ENCODE assay signal across 12 cellular contexts in the genomic region with DNA sequence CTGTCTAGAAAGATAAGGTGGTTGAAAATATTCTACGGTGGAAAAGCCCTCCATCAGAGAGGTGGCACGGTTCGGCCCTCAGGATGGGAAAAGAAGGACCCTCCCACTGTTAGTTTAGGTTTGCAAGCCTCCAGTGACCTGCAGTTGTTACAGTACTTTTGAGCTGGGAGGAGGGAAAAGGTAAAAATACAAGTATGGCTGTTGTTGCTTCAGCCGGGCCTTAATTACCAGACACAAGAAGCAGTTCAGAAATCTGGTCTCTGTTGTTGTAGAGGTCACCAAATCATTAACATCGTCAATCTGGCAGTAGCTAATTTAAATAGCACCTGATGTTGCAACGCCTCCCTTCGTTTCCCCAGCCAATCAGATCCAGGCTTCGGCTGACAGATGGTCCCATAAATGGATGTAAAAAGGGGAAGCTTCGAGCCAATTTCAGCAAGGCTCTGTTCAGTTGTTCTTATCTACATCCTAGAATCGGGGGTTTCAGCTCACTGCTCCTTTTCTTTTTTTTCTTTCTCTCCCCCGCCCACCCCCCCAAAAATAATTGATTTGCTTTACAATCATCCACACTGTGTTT. TPM values are rescaled to one million over a fixed set of nuclear protein-coding genes. Genes with fewer than 3 reads are reported as not detected.
DNase-seq lines count a peak whose midpoint lies in the region; ATAC-seq and TF ChIP-seq lines count a peak whose summit lies in the region.
"Had no signal": no experiment of that assay in that cellular context is flagged by ENCODE, and none has a peak within 500 bp of the region (broad histone marks: within the 10 kb centered on the region; RNA-seq: fewer than 3 reads in every experiment).

ELAVL4 (plus strand) TSS at position 424 of the 577 bp plus-strand sequence. CDS start 270 bp downstream, outside the sequence.

- peak; percentile 55 for DNase-seq in NB4 (ENCODE audit: low read depth)
- DNase-seq in OCI-M1 (lab: John Stamatoyannopoulos, UW): peak; percentile 64
- no peak for DNase-seq in stimulated activated CD4-positive, alpha-beta T cell treated with anti-CD3 and anti-CD28 coated beads, Interleukin-1b, Interleukin-23, amount 100 ng/mL, for 48 hours
- DNase-seq in coronary artery (ENCODE audit: low spot score): no peak
- DNase-seq in left ventricle myocardium superior: no peak
- DNase-seq: brain microvascular endothelial cell, NCI-H187 had no signal

- peak within 1 kb of the TSS in 9 of 11 experiments; percentile 28 to 67 (median 48); a peak in 13 of 22 replicates for H3K9ac ChIP-seq in BLaER1 treated with 17β-estradiol and CSF1 and Interleukin-3, amounts not matched to agents 10 nM and 100 nM
- no peak within 1 kb of the TSS for H3K9ac ChIP-seq in iPS-18a (ENCODE audit: low read length)

- intact Hi-C loops in left ventricle myocardium superior (cut with micrococcal nuclease): no loop called here

- no peaks in the 10 kb centered on the region for H4K20me1 ChIP-seq in BLaER1 treated with 17β-estradiol and CSF1 and Interleukin-3, amounts not matched to agents 10 nM and 100 nM

- H3K36me3 ChIP-seq in BLaER1 treated with 17β-estradiol and CSF1 and Interleukin-3, amounts not matched to agents 10 nM and 100 nM: no peaks in the 10 kb centered on the region
- no peaks in the 10 kb centered on the region for H3K36me3 ChIP-seq in iPS-18a (ENCODE audit: control insufficient read depth, low read depth, low read length)
- H3K36me3 ChIP-seq: brain microvascular endothelial cell had no signal

- no peak for ATAC-seq in left ventricle myocardium superior
- no peak for ATAC-seq in GM21381 (IDR thresholded peaks at IDR 0.05; ENCODE audit: unreplicated experiment)

- peak within 1 kb of the TSS; percentile 75 to 94 (median 88) for H3K4me2 ChIP-seq in BLaER1 treated with 17β-estradiol and CSF1 and Interleukin-3, amounts not matched to agents 10 nM and 100 nM

- H3K27ac ChIP-seq in BLaER1 treated with 17β-estradiol and CSF1 and Interleukin-3, amounts not matched to agents 10 nM and 100 nM: peak within 1 kb of the TSS in 9 of 11 experiments; percentile 1 to 74 (median 58); a peak in 17 of 22 replicates
- H3K27ac ChIP-seq in iPS-18a (ENCODE audit: low read length) (no peak within 1 kb of the TSS), coronary artery (no peak within 1 kb of the TSS)
- H3K27ac ChIP-seq: brain microvascular endothelial cell, VCaP had no signal

- peak within 1 kb of the TSS in 9 of 10 experiments; percentile 34 to 59 (median 47); a peak in 13 of 20 replicates for H3K4me3 ChIP-seq in BLaER1 treated with 17β-estradiol and CSF1 and Interleukin-3, amounts not matched to agents 10 nM and 100 nM
- H3K4me3 ChIP-seq in NB4 (ENCODE audit: low read depth, low read length) (no peak within 1 kb of the TSS), iPS-18a (ENCODE audit: low read length) (peak within 1 kb of the TSS; percentile 31), coronary artery (no peak within 1 kb of the TSS)

- no peaks in the 10 kb centered on the region for H3K9me3 ChIP-seq in BLaER1 treated with 17β-estradiol and CSF1 and Interleukin-3, amounts not matched to agents 10 nM and 100 nM (replicated peaks in 1 of 11)
- H3K9me3 ChIP-seq in iPS-18a (ENCODE audit: control insufficient read depth, low read depth, low read length): no peaks in the 10 kb centered on the region

- TF ChIP-seq CTCF in NB4 (IDR thresholded peaks at IDR 0.05; ENCODE audit: low read depth, low read length): no peak
- TF ChIP-seq CTCF in coronary artery (IDR thresholded peaks at IDR 0.05): no peak

- no peak for TF ChIP-seq POLR2A in NB4 (IDR thresholded peaks at IDR 0.05; ENCODE audit: extremely low read depth, insufficient read length)

- H3K4me1 ChIP-seq in BLaER1 treated with 17β-estradiol and CSF1 and Interleukin-3, amounts not matched to agents 10 nM and 100 nM: peaks cover 23 to 29% (median 27%) of the 10 kb centered on the region in 10 experiments
- peaks cover 23% of the 10 kb centered on the region for H3K4me1 ChIP-seq in iPS-18a (ENCODE audit: control insufficient read depth, low read depth, low read length)

- no peaks in the 10 kb centered on the region for H3K27me3 ChIP-seq in BLaER1 treated with 17β-estradiol and CSF1 and Interleukin-3, amounts not matched to agents 10 nM and 100 nM
- H3K27me3 ChIP-seq in iPS-18a (ENCODE audit: control insufficient read depth, insufficient read depth, low read length): peaks cover 5% of the 10 kb centered on the region
- H3K27me3 ChIP-seq: brain microvascular endothelial cell had no signal

RNA-seq across cellular contexts. Expression of gene ELAVL4, which starts in this region (rescaled TPM):
- not detected for total RNA-seq in left ventricle myocardium superior
- total RNA-seq: pulmonary artery endothelial cell had no signal

Comparison
In these comparisons a context has a peak if more than half of its experiments do, and no peak if none do; other contexts are left out.
1. H3K27ac ChIP-seq: peak in BLaER1 treated with 17β-estradiol and CSF1 and Interleukin-3, amounts not matched to agents 10 nM and 100 nM (9 of 11); none in iPS-18a (single experiment) and coronary artery (0 of 2).
2. H3K4me3 ChIP-seq: peak in BLaER1 treated with 17β-estradiol and CSF1 and Interleukin-3, amounts not matched to agents 10 nM and 100 nM (9 of 10) and iPS-18a (single experiment); none in NB4 (single experiment) and coronary artery (single experiment).
3. DNase-seq: peak in NB4 (single experiment) and OCI-M1 (single experiment); none in stimulated activated CD4-positive, alpha-beta T cell treated with anti-CD3 and anti-CD28 coated beads, Interleukin-1b, Interleukin-23, amount 100 ng/mL, for 48 hours (single experiment), coronary artery (single experiment) and left ventricle myocardium superior (single experiment).